9 cellular contexts compared by ENCODE assay signal in the genomic region with DNA sequence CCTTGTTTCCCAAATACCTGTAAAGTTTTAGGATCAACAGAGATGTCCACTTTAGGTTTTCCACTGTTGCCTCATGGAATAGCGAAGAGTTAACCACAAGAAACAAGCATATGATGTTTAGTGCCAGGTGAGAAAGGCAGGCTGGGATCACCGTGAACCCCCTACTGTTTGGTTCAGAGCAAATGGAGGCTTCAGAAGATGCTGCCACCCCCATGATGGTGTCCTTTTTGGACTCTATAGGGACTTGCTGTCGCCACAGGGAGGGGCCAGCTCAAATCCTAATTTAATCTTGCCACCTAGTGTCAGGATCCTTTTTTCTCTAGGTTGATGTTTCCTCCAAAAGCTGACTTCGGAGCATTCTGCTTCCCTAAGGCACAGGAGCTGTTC. TPM values are rescaled to one million over a fixed set of nuclear protein-coding genes. Genes with fewer than 3 reads are reported as not detected.
DNase-seq lines count a peak whose midpoint lies in the region; ATAC-seq, FAIRE-seq and TF ChIP-seq lines count a peak whose summit lies in the region.
"Had no signal": no experiment of that assay in that cellular context is flagged by ENCODE, and none has a peak within 500 bp of the region (broad histone marks: within the 10 kb centered on the region; RNA-seq: fewer than 3 reads in every experiment).

No MANE protein-coding gene starts in this region.

- no peak for FAIRE-seq in kidney (lab: Jason Lieb, UNC)

- intact Hi-C loops in left cardiac atrium (cut with DNase I), result loop anchor here (10.0 kb wide), 3 partner anchors 232 to 458 kb away; no protein-coding TSS in a partner anchor
- intact Hi-C loops in uterus (cut with DNase I; ENCODE audit: low total_unique reads), result no loop called here
- intact Hi-C loops in kidney (cut with DNase I), result no loop called here

- H2AFZ ChIP-seq in hepatocyte, result no peak overlapping the region
- H2AFZ ChIP-seq: PC-9 had no signal

- H3K4me1 ChIP-seq in cardiac muscle cell (ENCODE audit: low read depth) (peaks cover 3% of the 10 kb centered on the region), RWPE2 (ENCODE audit: insufficient read depth, poor library complexity, severe bottlenecking) (peaks cover 4% of the 10 kb centered on the region), hepatocyte (ENCODE audit: insufficient read depth) (peaks cover 53% of the 10 kb centered on the region), uterus (peaks cover 0 to 31% of the 10 kb centered on the region in 2 donors), kidney (ENCODE audit: control insufficient read depth in 1 of 2, insufficient read depth in 1 of 2, low read depth in 1 of 2, low read length in 2 of 2) (peaks cover 0 to 30% of the 10 kb centered on the region in 2 donors)

- no peaks in the 10 kb centered on the region for H3K9me2 ChIP-seq in hepatocyte (replicated peaks; ENCODE audit: insufficient read depth)

- H3K36me3 ChIP-seq in cardiac muscle cell (no peaks in the 10 kb centered on the region), RWPE2 (ENCODE audit: low read depth) (peaks cover 7% of the 10 kb centered on the region), hepatocyte (replicated peaks; ENCODE audit: insufficient read depth, low read depth) (no peaks in the 10 kb centered on the region), uterus (no peaks in the 10 kb centered on the region), kidney (ENCODE audit: control insufficient read depth in 1 of 2, insufficient read depth in 2 of 2, low read length in 2 of 2) (no peaks in the 10 kb centered on the region)

- no peaks in the 10 kb centered on the region for H3K9me3 ChIP-seq in cardiac muscle cell (ENCODE audit: low read depth)
- no peaks in the 10 kb centered on the region for H3K9me3 ChIP-seq in RWPE2 (ENCODE audit: severe bottlenecking)
- H3K9me3 ChIP-seq in hepatocyte (ENCODE audit: low read depth), result no peaks in the 10 kb centered on the region
- no peaks in the 10 kb centered on the region for H3K9me3 ChIP-seq in uterus
- H3K9me3 ChIP-seq in kidney (ENCODE audit: control insufficient read depth in 1 of 2, low read length in 2 of 2), result no peaks in the 10 kb centered on the region

- no peak overlapping the region for H3K9ac ChIP-seq in kidney (ENCODE audit: low read length in 2 of 2)

- no peak overlapping the region for H3K4me2 ChIP-seq in hepatocyte
- H3K4me2 ChIP-seq: PC-9 had no signal

- peaks cover 100% of the 10 kb centered on the region for H3K27me3 ChIP-seq in cardiac muscle cell
- peaks cover 6% of the 10 kb centered on the region for H3K27me3 ChIP-seq in RWPE2 (ENCODE audit: insufficient read depth, poor library complexity, severe bottlenecking)
- H3K27me3 ChIP-seq in hepatocyte, result peaks cover 90% of the 10 kb centered on the region
- H3K27me3 ChIP-seq in uterus, result peaks cover 24 to 37% of the 10 kb centered on the region in 2 donors

- TF ChIP-seq POLR2A in uterus (IDR thresholded peaks at IDR 0.05), result no peak

- H3K79me2 ChIP-seq in hepatocyte, result no peaks in the 10 kb centered on the region

- H3K27ac ChIP-seq in cardiac muscle cell (no peak overlapping the region), RWPE2 (ENCODE audit: poor library complexity, severe bottlenecking) (no peak overlapping the region), hepatocyte (no peak overlapping the region), uterus (no peak overlapping the region), kidney (ENCODE audit: low read depth in 2 of 2, low read length in 2 of 2) (no peak overlapping the region)
- H3K27ac ChIP-seq: PC-9 had no signal

- TF ChIP-seq CTCF in cardiac muscle cell (IDR thresholded peaks at IDR 0.05; ENCODE audit: low read depth, low read length), result peak; percentile 11
- TF ChIP-seq CTCF in RWPE2 (IDR thresholded peaks at IDR 0.05; ENCODE audit: poor library complexity, severe bottlenecking), result peak; percentile 47
- TF ChIP-seq CTCF in hepatocyte (IDR thresholded peaks at IDR 0.05; ENCODE audit: poor library complexity), result peak; percentile 16
- peak in 3 of 4 experiments; percentile 12 to 32 (median 28) for TF ChIP-seq CTCF in uterus (IDR thresholded peaks at IDR 0.05)
- no peak for TF ChIP-seq CTCF in kidney (IDR thresholded peaks at IDR 0.05; ENCODE audit: borderline replicate concordance, extremely low read depth, insufficient read depth)

- DNase-seq in cardiac muscle cell (ENCODE audit: low read depth in 1 of 2, low spot score in 1 of 2) (no peak), left cardiac atrium (no peak), RWPE2 (ENCODE audit: low spot score) (no peak), hepatocyte (ENCODE audit: low spot score) (no peak), uterus (no peak), kidney (no peak)
- DNase-seq: PC-9 had no signal

- WGBS in hepatocyte (ENCODE audit: low lambda C conversion rate, missing lambda C conversion rate), result 12% methylated on average over 4 of the region's 4 CpGs

- no peaks in the 10 kb centered on the region for H4K20me1 ChIP-seq in hepatocyte (ENCODE audit: insufficient read depth, poor library complexity, severe bottlenecking)

- ATAC-seq in left cardiac atrium, result no peak
- no peak for ATAC-seq in RWPE2 (ENCODE audit: low read depth)
- ATAC-seq in GM18907 (IDR thresholded peaks at IDR 0.05; ENCODE audit: unreplicated experiment), result no peak
- no peak for ATAC-seq in HG03442 (IDR thresholded peaks at IDR 0.05; ENCODE audit: unreplicated experiment)

- H3K4me3 ChIP-seq in cardiac muscle cell (no peak overlapping the region), RWPE2 (ENCODE audit: severe bottlenecking) (no peak overlapping the region), hepatocyte (no peak overlapping the region), uterus (no peak overlapping the region), kidney (ENCODE audit: low read length in 2 of 2) (no peak overlapping the region)
- H3K4me3 ChIP-seq: PC-9 had no signal

RNA-seq across cellular contexts. Expression of gene DLL1, which starts 1.9 kb away (rescaled TPM):
- total RNA-seq in cardiac muscle cell, result 4.3 and 4.7 TPM in 2 replicates
- polyA plus RNA-seq in cardiac muscle cell, result 2.2 and 5.3 TPM in 2 replicates
- total RNA-seq in left cardiac atrium, result 10 to 100 TPM; 19.0 to 26.8 TPM
- total RNA-seq in hepatocyte, result 2.5 and 3.3 TPM in 2 replicates
- polyA plus RNA-seq in hepatocyte, result 3.1 and 3.6 TPM in 2 replicates
- 10 to 100 TPM in 3 of 4 donors, 1 to 10 TPM in 1; 8.7 to 24.3 (median 19.2) TPM for total RNA-seq in uterus
- total RNA-seq in kidney, result 11.9 TPM
- 4.5 TPM for polyA plus RNA-seq in kidney (ENCODE audit: insufficient read depth, low read depth, low replicate concordance)
- total RNA-seq: PC-9 had no signal

RNA-seq across cellular contexts. Expression of gene FAM120B, which starts 13.8 kb away (rescaled TPM):
- total RNA-seq in cardiac muscle cell, result 13.2 and 13.5 TPM in 2 replicates
- polyA plus RNA-seq in cardiac muscle cell, result 24.9 and 25.7 TPM in 2 replicates
- total RNA-seq in left cardiac atrium, result 10 to 100 TPM; 20.8 to 23.2 TPM
- 16.0 and 19.5 TPM in 2 replicates for total RNA-seq in hepatocyte
- polyA plus RNA-seq in hepatocyte, result 25.0 and 25.8 TPM in 2 replicates
- 10 to 100 TPM; 12.1 to 50.9 (median 35.2) TPM for total RNA-seq in uterus
- total RNA-seq in kidney, result 34.8 TPM
- polyA plus RNA-seq in kidney (ENCODE audit: insufficient read depth, low read depth, low replicate concordance), result 16.5 TPM

Comparison
In these comparisons a context has a peak if more than half of its experiments do, and no peak if none do; other contexts are left out.
1. intact Hi-C loops: an anchor here in left cardiac atrium (10.0 kb wide); none called in uterus and kidney.